Comparison of ENCODE assay signal across 1 cellular context in the genomic region with DNA sequence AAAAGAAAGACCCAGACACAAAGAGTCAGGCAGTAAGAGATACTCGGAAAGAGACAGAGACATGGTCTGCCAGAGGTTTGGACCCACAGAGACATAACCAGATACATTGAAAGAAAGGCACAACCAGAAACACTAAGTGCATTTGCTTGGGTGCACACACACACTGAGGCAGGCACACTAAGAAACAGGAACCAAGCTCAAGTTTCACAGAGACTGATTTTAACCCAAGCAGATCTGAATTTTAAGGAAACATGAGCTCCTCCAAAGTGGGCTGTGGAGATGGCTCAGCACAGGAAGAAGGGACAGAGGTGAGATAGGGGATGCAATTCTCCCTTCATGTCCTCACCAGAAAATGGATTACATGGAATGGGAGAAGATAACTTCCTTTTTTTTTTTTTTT.
TF ChIP-seq lines count a peak whose summit lies in the region.

No MANE protein-coding gene starts in this region.

TF ChIP-seq in GM12878, 131 proteins besides CTCF, POLR2A, EP300 and RAD21:
- TF ChIP-seq GATAD2B (conservative IDR thresholded peaks at IDR 0.05; ENCODE audit: low read depth) (no peak), NFYA (IDR thresholded peaks at IDR 0.05; ENCODE audit: borderline replicate concordance, low read depth, low read length) (no peak), ZNF217 (IDR thresholded peaks at IDR 0.05) (no peak), TAF1 (IDR thresholded peaks at IDR 0.05; ENCODE audit: borderline replicate concordance, low read depth, low read length) (no peak), ZNF622 (IDR thresholded peaks at IDR 0.05) (no peak), FOS (IDR thresholded peaks at IDR 0.05; ENCODE audit: borderline replicate concordance, extremely low read depth, insufficient read length) (no peak)
